Comparison of ENCODE assay signal across 30 cellular contexts in the genomic region with DNA sequence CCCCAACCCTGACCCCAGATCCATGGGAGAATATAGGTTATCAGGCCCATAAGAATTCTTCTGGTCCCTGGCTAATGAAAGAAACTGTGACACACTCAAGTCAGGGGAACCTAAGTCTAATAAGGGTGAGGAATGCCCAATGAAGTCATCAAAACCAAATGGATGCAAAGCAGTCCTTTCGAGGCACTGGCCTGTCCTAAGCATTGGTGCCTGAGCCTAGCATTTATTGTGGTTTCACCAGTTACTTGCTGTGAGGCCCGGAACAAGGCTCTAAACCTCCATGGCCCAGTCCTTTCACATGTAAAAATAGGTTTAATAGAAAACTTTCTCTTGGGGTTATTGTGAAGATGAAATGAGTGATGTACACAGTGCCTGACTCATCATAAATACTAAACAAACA.
"Had no signal": no experiment of that assay in that cellular context is flagged by ENCODE, and none has a peak within 500 bp of the region (broad histone marks: within the 10 kb centered on the region; RNA-seq: fewer than 3 reads in every experiment).

No MANE protein-coding gene starts in this region.

- H3K4me3 Mint-ChIP-seq: effector memory CD8-positive, alpha-beta T cell; immature natural killer cell; naive thymus-derived CD8-positive, alpha-beta T cell; nephron progenitor cell; stimulated activated memory B cell treated with anti-CD40 and anti-IgM and Interleukin-4, amounts not matched to agents 10 μg/mL and 1 μg/mL and 100 μg/mL, for 72 hours had no signal

- H3K27ac Mint-ChIP-seq: effector memory CD8-positive, alpha-beta T cell; immature natural killer cell; naive thymus-derived CD8-positive, alpha-beta T cell; nephron progenitor cell; stimulated activated memory B cell treated with anti-CD40 and anti-IgM and Interleukin-4, amounts not matched to agents 10 μg/mL and 1 μg/mL and 100 μg/mL, for 72 hours had no signal

- H3K27me3 Mint-ChIP-seq: effector memory CD8-positive, alpha-beta T cell; naive thymus-derived CD8-positive, alpha-beta T cell; stimulated activated memory B cell treated with anti-CD40 and anti-IgM and Interleukin-4, amounts not matched to agents 10 μg/mL and 1 μg/mL and 100 μg/mL, for 72 hours had no signal

- H3K9me3 Mint-ChIP-seq: nephron progenitor cell had no signal

- H3K4me1 Mint-ChIP-seq: immature natural killer cell; naive thymus-derived CD8-positive, alpha-beta T cell; stimulated activated memory B cell treated with anti-CD40 and anti-IgM and Interleukin-4, amounts not matched to agents 10 μg/mL and 1 μg/mL and 100 μg/mL, for 72 hours had no signal

- H3K36me3 ChIP-seq: esophagus squamous epithelium, heart right ventricle, left ventricle myocardium inferior, lower lobe of right lung, sigmoid colon, spleen, thoracic aorta, tibial nerve, upper lobe of right lung, uterus had no signal

- H3K27me3 ChIP-seq: esophagus squamous epithelium, heart right ventricle, sigmoid colon, spleen, tibial nerve, upper lobe of right lung, uterus had no signal

- H3K36me3 Mint-ChIP-seq: stimulated activated memory B cell treated with anti-CD40 and anti-IgM and Interleukin-4, amounts not matched to agents 10 μg/mL and 1 μg/mL and 100 μg/mL, for 72 hours had no signal

- H3K27ac ChIP-seq: esophagus squamous epithelium, heart right ventricle, left ventricle myocardium inferior, lower lobe of right lung, psoas muscle, sigmoid colon, skin epidermis, spleen, thoracic aorta, tibial nerve, upper lobe of right lung, uterus had no signal

- ATAC-seq: effector memory CD8-positive, alpha-beta T cell; heart right ventricle; left colon; lower lobe of right lung; naive thymus-derived CD8-positive, alpha-beta T cell; psoas muscle; right cardiac atrium; stimulated activated memory B cell treated with anti-CD40 and anti-IgM and Interleukin-4, amounts not matched to agents 10 μg/mL and 1 μg/mL and 100 μg/mL, for 72 hours; stimulated activated naive CD8-positive, alpha-beta T cell treated with anti-CD3 and anti-CD28 coated beads, Interleukin-15, Interleukin-2, amounts not matched to agents 100 U/mL and 50 U/mL, for 24 hours; upper lobe of right lung had no signal

- H3K4me3 ChIP-seq: esophagus squamous epithelium, heart right ventricle, left ventricle myocardium inferior, lower lobe of right lung, psoas muscle, sigmoid colon, skin epidermis, spleen, thoracic aorta, tibial nerve, upper lobe of right lung, uterus had no signal

- H3K9me3 ChIP-seq: heart right ventricle, left ventricle myocardium inferior, lower lobe of right lung, psoas muscle, sigmoid colon, thoracic aorta, tibial nerve, upper lobe of right lung, uterus had no signal

- DNase-seq: cortex of kidney; effector memory CD8-positive, alpha-beta T cell; erythroblast; esophagus squamous epithelium; foreskin melanocyte; glutamatergic neuron; heart right ventricle; hippocampal formation; immature natural killer cell; islet precursor cell; kidney glomerular epithelial cell; left colon; left ventricle myocardium inferior; lower lobe of right lung; naive thymus-derived CD8-positive, alpha-beta T cell; nephron progenitor cell; nucleus accumbens; psoas muscle; right cardiac atrium; sigmoid colon; spleen; stimulated activated CD4-positive, alpha-beta T cell treated with anti-CD3 and anti-CD28 coated beads, Interleukin-4, amount 100 ng/mL, for 4 hours; stimulated activated naive CD8-positive, alpha-beta T cell treated with anti-CD3 and anti-CD28 coated beads, Interleukin-15, Interleukin-2, amounts not matched to agents 100 U/mL and 50 U/mL, for 24 hours; substantia nigra; upper lobe of right lung; uterus had no signal

- H3K4me1 ChIP-seq: esophagus squamous epithelium, heart right ventricle, left ventricle myocardium inferior, lower lobe of right lung, psoas muscle, sigmoid colon, spleen, tibial nerve, upper lobe of right lung, uterus had no signal
